10 cellular contexts compared by ENCODE assay signal in genomic region chrX:107154787-107155620, GRCh38. TPM values are rescaled to one million over a fixed set of nuclear protein-coding genes. Genes with fewer than 3 reads are reported as not detected.
DNase-seq lines count a peak whose midpoint lies in the region; FAIRE-seq and TF ChIP-seq lines count a peak whose summit lies in the region.
"Had no signal": no experiment of that assay in that cellular context is flagged by ENCODE, and none has a peak within 500 bp of the region (broad histone marks: within the 10 kb centered on the region; RNA-seq: fewer than 3 reads in every experiment).

No MANE protein-coding gene starts in this region.

- H3K27ac ChIP-seq in astrocyte (ENCODE audit: low read depth, low read length) (no peak overlapping the region), ascending aorta (no peak overlapping the region)
- H3K27ac ChIP-seq: cardiac muscle cell had no signal

- H3K36me3 Mint-ChIP-seq in astrocyte (ENCODE audit: low read depth, unreplicated experiment) (no peaks in the 10 kb centered on the region), mesothelial cell of epicardium (no peaks in the 10 kb centered on the region)

- H3K36me3 ChIP-seq in astrocyte (ENCODE audit: insufficient read depth, low read length), result no peaks in the 10 kb centered on the region
- no peaks in the 10 kb centered on the region for H3K36me3 ChIP-seq in ascending aorta
- H3K36me3 ChIP-seq: cardiac muscle cell had no signal

- peak overlapping the region; percentile 47 for H3K27ac Mint-ChIP-seq in astrocyte (ENCODE audit: unreplicated experiment)
- H3K27ac Mint-ChIP-seq in mesothelial cell of epicardium, result no peak overlapping the region

- H3K4me3 ChIP-seq in astrocyte (ENCODE audit: insufficient read depth, low read depth, low read length), result no peak overlapping the region
- no peak overlapping the region for H3K4me3 ChIP-seq in ascending aorta

- TF ChIP-seq CTCF in astrocyte (IDR thresholded peaks at IDR 0.05; ENCODE audit: insufficient read depth, low read depth, low read length) (no peak), mesothelial cell of epicardium (IDR thresholded peaks at IDR 0.05; ENCODE audit: unreplicated experiment) (no peak), ascending aorta (IDR thresholded peaks at IDR 0.05) (no peak)

- no peak overlapping the region for H3K9ac ChIP-seq in astrocyte (ENCODE audit: low read length)

- H3K9me3 ChIP-seq in astrocyte (ENCODE audit: insufficient read depth, low read depth, low read length) (no peaks in the 10 kb centered on the region), ascending aorta (no peaks in the 10 kb centered on the region)

- H3K4me2 ChIP-seq in astrocyte (ENCODE audit: low read length), result peak overlapping the region; percentile 22

- FAIRE-seq in astrocyte (lab: Jason Lieb, UNC), result peak; percentile 29

- H3K27me3 ChIP-seq in astrocyte (ENCODE audit: insufficient read depth, low read length) (no peaks in the 10 kb centered on the region), ascending aorta (no peaks in the 10 kb centered on the region)
- H3K27me3 ChIP-seq: cardiac muscle cell had no signal

- H4K20me1 ChIP-seq in astrocyte (ENCODE audit: insufficient read depth, low read length), result no peaks in the 10 kb centered on the region

- peak overlapping the region; percentile 73 for H3K4me3 Mint-ChIP-seq in astrocyte (ENCODE audit: unreplicated experiment)
- H3K4me3 Mint-ChIP-seq in mesothelial cell of epicardium, result peak overlapping the region; percentile 75

- H3K79me2 ChIP-seq in astrocyte (ENCODE audit: insufficient read depth, low read length), result no peaks in the 10 kb centered on the region

- H3K4me1 ChIP-seq in astrocyte (ENCODE audit: insufficient read depth, low read length) (no peaks in the 10 kb centered on the region), ascending aorta (no peaks in the 10 kb centered on the region)

- intact Hi-C loops in ascending aorta (cut with DNase I), result no loop called here

- peak overlapping the region; percentile 18 for H2AFZ ChIP-seq in astrocyte (ENCODE audit: low read depth, low read length)

- no peaks in the 10 kb centered on the region for H3K27me3 Mint-ChIP-seq in astrocyte (ENCODE audit: low read depth, unreplicated experiment)
- H3K27me3 Mint-ChIP-seq in mesothelial cell of epicardium (ENCODE audit: low read depth), result no peaks in the 10 kb centered on the region

- H3K9me3 Mint-ChIP-seq in astrocyte (ENCODE audit: unreplicated experiment), result no peaks in the 10 kb centered on the region
- peaks cover 18% of the 10 kb centered on the region for H3K9me3 Mint-ChIP-seq in mesothelial cell of epicardium

- H3K4me1 Mint-ChIP-seq in astrocyte (ENCODE audit: low read depth, unreplicated experiment), result no peaks in the 10 kb centered on the region
- no peaks in the 10 kb centered on the region for H3K4me1 Mint-ChIP-seq in mesothelial cell of epicardium

- peak; percentile 4 for DNase-seq in EL
- peak; percentile 3 for DNase-seq in NCI-H146 treated with DMSO at 0.1 percent for 48 hours (lab: John Stamatoyannopoulos, UW; ENCODE audit: unreplicated experiment)
- DNase-seq in astrocyte (ENCODE audit: low read depth), result peak; percentile 33
- DNase-seq in mesothelial cell of epicardium (ENCODE audit: low spot score in 2 of 2, unreplicated experiment in 2 of 2), result no peak
- DNase-seq in central memory CD4-positive, alpha-beta T cell, result no peak
- DNase-seq in SKM-1 treated with dmso at 0.1 percent for 144 hours (lab: John Stamatoyannopoulos, UW; ENCODE audit: unreplicated experiment), result no peak
- no peak for DNase-seq in ascending aorta (ENCODE audit: low spot score in 2 of 2)
- DNase-seq in NCI-H2171 (lab: John Stamatoyannopoulos, UW), result no peak
- DNase-seq: NCI-H510A treated with DMSO at 0.1 percent for 48 hours had no signal

RNA-seq across cellular contexts. Expression of gene RBM41, which starts 36.4 kb away (rescaled TPM):
- total RNA-seq in astrocyte, result 17.4 and 20.4 TPM in 2 replicates
- 21.8 to 24.2 TPM (median 22.5 TPM) in 3 replicates for total RNA-seq in mesothelial cell of epicardium
- 4.6 TPM for total RNA-seq in ascending aorta

RNA-seq across cellular contexts. Expression of gene NUP62CL, which starts 51.2 kb away (rescaled TPM):
- total RNA-seq in astrocyte (0.52 TPM in 1 of 2 replicates, not detected in the other), mesothelial cell of epicardium (2.5 to 4.0 TPM (median 2.7 TPM) in 3 replicates), ascending aorta (not detected)

RNA-seq across cellular contexts. Expression of gene DNAAF6, which starts 51.4 kb away (rescaled TPM):
- total RNA-seq in astrocyte (not detected in 2 replicates), mesothelial cell of epicardium (not detected in 3 replicates), ascending aorta (not detected)

Comparison
In these comparisons a context has a peak if more than half of its experiments do, and no peak if none do; other contexts are left out.
1. DNase-seq: peak in EL (single experiment), NCI-H146 treated with DMSO at 0.1 percent for 48 hours (single experiment) and astrocyte (single experiment); none in mesothelial cell of epicardium (0 of 2), central memory CD4-positive, alpha-beta T cell (single experiment), SKM-1 treated with dmso at 0.1 percent for 144 hours (single experiment), ascending aorta (0 of 2) and NCI-H2171 (single experiment).